In genomic region chr10:66218981-66219587, GRCh38 we compare ENCODE assay signal across 16 cellular contexts.
DNase-seq lines count a peak whose midpoint lies in the region; ATAC-seq and TF ChIP-seq lines count a peak whose summit lies in the region.
"Had no signal": no experiment of that assay in that cellular context is flagged by ENCODE, and none has a peak within 500 bp of the region (broad histone marks: within the 10 kb centered on the region; RNA-seq: fewer than 3 reads in every experiment).

No MANE protein-coding gene starts in this region.

- H3K4me1 Mint-ChIP-seq in activated T-cell treated with anti-CD3 and anti-CD28 coated beads, Interleukin-2, amount 50 U/mL, for 24 hours (ENCODE audit: low read depth): peaks cover 13% of the 10 kb centered on the region
- no peaks in the 10 kb centered on the region for H3K4me1 Mint-ChIP-seq in CD4-positive, alpha-beta T cell (ENCODE audit: low read depth)

- CTCF ChIA-PET in CD4-positive, alpha-beta T cell (lab: Charles Lee): no interaction called here

- no peak for TF ChIP-seq CTCF in brain microvascular endothelial cell (IDR thresholded peaks at IDR 0.05; ENCODE audit: low read depth, low read length, missing control alignments)
- TF ChIP-seq CTCF in CD4-positive, alpha-beta T cell (IDR thresholded peaks at IDR 0.05): no peak

- ATAC-seq in HG03342 (IDR thresholded peaks at IDR 0.05; ENCODE audit: unreplicated experiment): no peak
- ATAC-seq in CD4-positive, alpha-beta T cell (ENCODE audit: poor library complexity): no peak
- ATAC-seq: HepG2 had no signal

- no peak overlapping the region for H3K4me3 Mint-ChIP-seq in activated T-cell treated with anti-CD3 and anti-CD28 coated beads, Interleukin-2, amount 50 U/mL, for 24 hours
- H3K4me3 Mint-ChIP-seq in CD4-positive, alpha-beta T cell: no peak overlapping the region

- in situ Hi-C loops in brain microvascular endothelial cell (cut with HindIII; ENCODE audit: low pct_ligation_motif_present, low sequenced_read_pairs): no loop called here

- H3K27me3 ChIP-seq in brain microvascular endothelial cell (replicated peaks): no peaks in the 10 kb centered on the region
- H3K27me3 ChIP-seq in CD4-positive, alpha-beta T cell (ENCODE audit: control insufficient read depth, insufficient read depth, low read length): no peaks in the 10 kb centered on the region

- peaks cover 13% of the 10 kb centered on the region for H3K9me3 Mint-ChIP-seq in activated T-cell treated with anti-CD3 and anti-CD28 coated beads, Interleukin-2, amount 50 U/mL, for 24 hours
- H3K9me3 Mint-ChIP-seq in CD4-positive, alpha-beta T cell: no peaks in the 10 kb centered on the region

- H3K36me3 Mint-ChIP-seq in activated T-cell treated with anti-CD3 and anti-CD28 coated beads, Interleukin-2, amount 50 U/mL, for 24 hours (ENCODE audit: low read depth): no peaks in the 10 kb centered on the region
- no peaks in the 10 kb centered on the region for H3K36me3 Mint-ChIP-seq in CD4-positive, alpha-beta T cell (ENCODE audit: low read depth)

- intact Hi-C loops in CD4-positive, alpha-beta T cell (cut with DNase I, micrococcal nuclease): no loop called here

- peak overlapping the region; percentile 67 for H3K27ac Mint-ChIP-seq in activated T-cell treated with anti-CD3 and anti-CD28 coated beads, Interleukin-2, amount 50 U/mL, for 24 hours
- H3K27ac Mint-ChIP-seq in CD4-positive, alpha-beta T cell: no peak overlapping the region

- POLR2A ChIA-PET in CD4-positive, alpha-beta T cell (lab: Charles Lee): no interaction called here

- no peak for DNase-seq in activated T-cell treated with anti-CD3 and anti-CD28 coated beads, Interleukin-2, amount 50 U/mL, for 24 hours
- DNase-seq in activated T-cell treated with anti-CD3 and anti-CD28 coated beads, Interleukin-2, amount 50 U/mL, for 1 hour: no peak
- DNase-seq in HT1080 (ENCODE audit: low read depth) (peak; percentile 11), NCI-H226 (peak; percentile 4), brain microvascular endothelial cell (peak; percentile 45)
- no peak for DNase-seq in CD4-positive, alpha-beta T cell
- DNase-seq: C1 segment of cervical spinal cord, DMS79, KBM-7, NCI-H187, NCI-H2107, NCI-H510A treated with DMSO at 0.1 percent for 48 hours, NCI-H774, Right ventricle myocardium superior had no signal

- no peak overlapping the region for H3K27ac ChIP-seq in brain microvascular endothelial cell
- H3K27ac ChIP-seq in CD4-positive, alpha-beta T cell (ENCODE audit: low read depth, low read length): no peak overlapping the region

- no peaks in the 10 kb centered on the region for H3K27me3 Mint-ChIP-seq in activated T-cell treated with anti-CD3 and anti-CD28 coated beads, Interleukin-2, amount 50 U/mL, for 24 hours
- no peaks in the 10 kb centered on the region for H3K27me3 Mint-ChIP-seq in CD4-positive, alpha-beta T cell

- no peaks in the 10 kb centered on the region for H3K36me3 ChIP-seq in brain microvascular endothelial cell (replicated peaks)

- no peaks in the 10 kb centered on the region for H3K9me3 ChIP-seq in CD4-positive, alpha-beta T cell (ENCODE audit: control insufficient read depth, low read length)

- H3K4me3 ChIP-seq in brain microvascular endothelial cell (ENCODE audit: low read depth, low read length): no peak overlapping the region

Comparison
In these comparisons a context has a peak if more than half of its experiments do, and no peak if none do; other contexts are left out.
1. DNase-seq: peak in HT1080 (single experiment), NCI-H226 (single experiment) and brain microvascular endothelial cell (single experiment); none in activated T-cell treated with anti-CD3 and anti-CD28 coated beads, Interleukin-2, amount 50 U/mL, for 24 hours (single experiment), activated T-cell treated with anti-CD3 and anti-CD28 coated beads, Interleukin-2, amount 50 U/mL, for 1 hour (single experiment) and CD4-positive, alpha-beta T cell (0 of 10).